ENCODE assay signal across 16 cellular contexts in the genomic region with DNA sequence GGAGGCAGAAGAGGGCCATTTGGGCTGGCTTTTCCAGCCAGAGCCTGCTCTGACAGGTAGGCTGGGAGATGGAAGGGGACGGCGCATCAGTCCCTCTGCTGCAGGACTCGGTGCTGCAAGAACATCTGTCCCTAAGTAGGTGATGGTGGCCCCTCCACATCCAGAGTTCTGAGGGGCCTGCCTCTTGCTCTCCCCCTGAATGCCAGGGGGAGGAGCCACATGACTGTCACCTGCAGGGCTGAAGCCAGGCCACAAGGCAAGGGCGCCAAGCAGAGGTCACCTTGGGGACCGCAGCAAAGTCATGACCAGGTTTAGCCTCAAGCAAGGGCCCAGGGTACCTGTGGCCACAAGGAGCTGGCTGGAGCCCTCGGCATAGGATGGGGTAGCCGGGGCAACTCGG.
DNase-seq lines count a peak whose midpoint lies in the region; ATAC-seq and TF ChIP-seq lines count a peak whose summit lies in the region.
"Had no signal": no experiment of that assay in that cellular context is flagged by ENCODE, and none has a peak within 500 bp of the region (broad histone marks: within the 10 kb centered on the region; RNA-seq: fewer than 3 reads in every experiment).

No MANE protein-coding gene starts in this region.

- H3F3A ChIP-seq in SU-DHL-6 (ENCODE audit: insufficient read depth): peaks cover 5% of the 10 kb centered on the region; the same call in 1 of the 2 replicates

- H3K4me2 ChIP-seq in SU-DHL-6 (ENCODE audit: low read depth, low read length, poor library complexity, severe bottlenecking): no peak overlapping the region

- H4K20me1 ChIP-seq in SU-DHL-6 (ENCODE audit: low read depth, low read length): no peaks in the 10 kb centered on the region; the same call in 1 of the 2 replicates

- no peaks in the 10 kb centered on the region for H3K27me3 Mint-ChIP-seq in activated T-helper 17 cell treated with anti-CD3 and anti-CD28 coated beads, Interleukin-2, amount 50 U/mL, for 72 hours
- H3K27me3 Mint-ChIP-seq in natural killer cell treated with Interleukin-12 subunit alpha and Interleukin-12 subunit beta and Interleukin-15 and Interleukin-18, amount 100 ng/mL, for 72 hours: no peaks in the 10 kb centered on the region
- H3K27me3 Mint-ChIP-seq: activated CD4-positive, alpha-beta T cell treated with anti-CD3 and anti-CD28 coated beads for 36 hours; activated naive CD8-positive, alpha-beta T cell treated with anti-CD3 and anti-CD28 coated beads, Interleukin-2, amount 50 U/mL, for 24 hours; stimulated activated naive CD8-positive, alpha-beta T cell treated with anti-CD3 and anti-CD28 coated beads, Interleukin-15, Interleukin-2, amounts not matched to agents 100 ng/mL and 50 ng/mL, for 24 hours had no signal

- H3K27ac Mint-ChIP-seq in activated T-helper 17 cell treated with anti-CD3 and anti-CD28 coated beads, Interleukin-2, amount 50 U/mL, for 72 hours: no peak overlapping the region
- no peak overlapping the region for H3K27ac Mint-ChIP-seq in natural killer cell treated with Interleukin-12 subunit alpha and Interleukin-12 subunit beta and Interleukin-15 and Interleukin-18, amount 100 ng/mL, for 72 hours
- H3K27ac Mint-ChIP-seq: activated CD4-positive, alpha-beta T cell treated with anti-CD3 and anti-CD28 coated beads for 36 hours; stimulated activated naive CD8-positive, alpha-beta T cell treated with anti-CD3 and anti-CD28 coated beads, Interleukin-15, Interleukin-2, amounts not matched to agents 100 ng/mL and 50 ng/mL, for 24 hours; T-helper 1 cell treated with Interleukin-12 subunit alpha and Interleukin-12 subunit beta and Interleukin-4 antibody, amounts not matched to agents 30 μg/mL and 1 μg/mL, for 36 hours had no signal

- intact Hi-C loops in left ventricle myocardium inferior (cut with micrococcal nuclease): no loop called here

- H3K4me3 Mint-ChIP-seq in activated T-helper 17 cell treated with anti-CD3 and anti-CD28 coated beads, Interleukin-2, amount 50 U/mL, for 72 hours: no peak overlapping the region
- H3K4me3 Mint-ChIP-seq in natural killer cell treated with Interleukin-12 subunit alpha and Interleukin-12 subunit beta and Interleukin-15 and Interleukin-18, amount 100 ng/mL, for 72 hours: no peak overlapping the region
- H3K4me3 Mint-ChIP-seq: activated CD4-positive, alpha-beta T cell treated with anti-CD3 and anti-CD28 coated beads for 36 hours; activated naive CD8-positive, alpha-beta T cell treated with anti-CD3 and anti-CD28 coated beads, Interleukin-2, amount 50 U/mL, for 24 hours; stimulated activated naive CD8-positive, alpha-beta T cell treated with anti-CD3 and anti-CD28 coated beads, Interleukin-15, Interleukin-2, amounts not matched to agents 100 ng/mL and 50 ng/mL, for 24 hours; T-helper 1 cell treated with Interleukin-12 subunit alpha and Interleukin-12 subunit beta and Interleukin-4 antibody, amounts not matched to agents 30 μg/mL and 1 μg/mL, for 36 hours had no signal

- H3K9ac ChIP-seq in SU-DHL-6 (ENCODE audit: low read length): no peak overlapping the region

- no peaks in the 10 kb centered on the region for H3K36me3 ChIP-seq in SU-DHL-6 (ENCODE audit: low read length)
- H3K36me3 ChIP-seq in left ventricle myocardium inferior: no peaks in the 10 kb centered on the region

- H3K4me3 ChIP-seq in SU-DHL-6 (ENCODE audit: insufficient read depth, low read length, poor library complexity, severe bottlenecking) (no peak overlapping the region), left ventricle myocardium inferior (no peak overlapping the region)

- no peak overlapping the region for H2AFZ ChIP-seq in SU-DHL-6 (ENCODE audit: low read depth, low read length, severe bottlenecking)

- H3K4me1 Mint-ChIP-seq in activated T-helper 17 cell treated with anti-CD3 and anti-CD28 coated beads, Interleukin-2, amount 50 U/mL, for 72 hours: peaks cover 61% of the 10 kb centered on the region
- peaks cover 68 to 81% of the 10 kb centered on the region in 2 donors for H3K4me1 Mint-ChIP-seq in natural killer cell treated with Interleukin-12 subunit alpha and Interleukin-12 subunit beta and Interleukin-15 and Interleukin-18, amount 100 ng/mL, for 72 hours (ENCODE audit: low read depth in 2 of 2)

- peaks cover 22% of the 10 kb centered on the region for H3K36me3 Mint-ChIP-seq in activated T-helper 17 cell treated with anti-CD3 and anti-CD28 coated beads, Interleukin-2, amount 50 U/mL, for 72 hours (ENCODE audit: low read depth)
- H3K36me3 Mint-ChIP-seq in natural killer cell treated with Interleukin-12 subunit alpha and Interleukin-12 subunit beta and Interleukin-15 and Interleukin-18, amount 100 ng/mL, for 72 hours: no peaks in the 10 kb centered on the region

- no peak for DNase-seq in left ventricle myocardium inferior
- DNase-seq in substantia nigra (lab: John Stamatoyannopoulos, UW): no peak
- DNase-seq in AG08395 (ENCODE audit: low spot score): no peak
- no peak for DNase-seq in natural killer cell treated with Interleukin-12 subunit alpha and Interleukin-12 subunit beta and Interleukin-15 and Interleukin-18, amount 100 ng/mL, for 72 hours (ENCODE audit: low spot score)
- DNase-seq: activated CD4-positive, alpha-beta T cell treated with anti-CD3 and anti-CD28 coated beads for 36 hours; activated naive CD8-positive, alpha-beta T cell treated with anti-CD3 and anti-CD28 coated beads, Interleukin-2, amount 50 U/mL, for 24 hours; activated T-cell treated with anti-CD3 and anti-CD28 coated beads, Interleukin-2, amount 50 U/mL, for 1 hour; cerebellar nuclear complex; NCI-H2081 treated with DMSO at 0.1 percent for 48 hours; NCI-H69; RPMI8226 had no signal

- H3K9me2 ChIP-seq in SU-DHL-6 (replicated peaks; ENCODE audit: insufficient read depth, low read length): no peaks in the 10 kb centered on the region

- H3K4me1 ChIP-seq in left ventricle myocardium inferior: peaks cover 100% of the 10 kb centered on the region

- peak; percentile 25; the same call in 2 of the 3 replicates for TF ChIP-seq CTCF in GM12872 (IDR thresholded peaks at IDR 0.05; ENCODE audit: insufficient read depth, low read depth, low read length)
- peak; percentile 13 for TF ChIP-seq CTCF in SU-DHL-6 (IDR thresholded peaks at IDR 0.05; ENCODE audit: insufficient read depth, low read length, poor library complexity, severe bottlenecking)
- TF ChIP-seq CTCF in left ventricle myocardium inferior (IDR thresholded peaks at IDR 0.05; ENCODE audit: borderline replicate concordance): no peak

- ATAC-seq in activated T-helper 17 cell treated with anti-CD3 and anti-CD28 coated beads, Interleukin-2, amount 50 U/mL, for 72 hours (replicated peaks): no peak
- no peak for ATAC-seq in natural killer cell treated with Interleukin-12 subunit alpha and Interleukin-12 subunit beta and Interleukin-15 and Interleukin-18, amount 100 ng/mL, for 72 hours
- ATAC-seq: activated CD4-positive, alpha-beta T cell treated with anti-CD3 and anti-CD28 coated beads for 36 hours; activated naive CD8-positive, alpha-beta T cell treated with anti-CD3 and anti-CD28 coated beads, Interleukin-2, amount 50 U/mL, for 24 hours had no signal

- H3K79me2 ChIP-seq in SU-DHL-6 (ENCODE audit: insufficient read depth, low read length): peaks cover 100% of the 10 kb centered on the region

- no peaks in the 10 kb centered on the region for H3K9me3 ChIP-seq in SU-DHL-6 (ENCODE audit: insufficient read depth, low read length)
- H3K9me3 ChIP-seq in left ventricle myocardium inferior (replicated peaks): no peaks in the 10 kb centered on the region

- no peaks in the 10 kb centered on the region for H3K9me3 Mint-ChIP-seq in activated T-helper 17 cell treated with anti-CD3 and anti-CD28 coated beads, Interleukin-2, amount 50 U/mL, for 72 hours
- no peaks in the 10 kb centered on the region for H3K9me3 Mint-ChIP-seq in natural killer cell treated with Interleukin-12 subunit alpha and Interleukin-12 subunit beta and Interleukin-15 and Interleukin-18, amount 100 ng/mL, for 72 hours
- H3K9me3 Mint-ChIP-seq: activated naive CD8-positive, alpha-beta T cell treated with anti-CD3 and anti-CD28 coated beads, Interleukin-2, amount 50 U/mL, for 24 hours; stimulated activated naive CD8-positive, alpha-beta T cell treated with anti-CD3 and anti-CD28 coated beads, Interleukin-15, Interleukin-2, amounts not matched to agents 100 ng/mL and 50 ng/mL, for 24 hours; T-helper 1 cell treated with Interleukin-12 subunit alpha and Interleukin-12 subunit beta and Interleukin-4 antibody, amounts not matched to agents 30 μg/mL and 1 μg/mL, for 36 hours had no signal

- no peaks in the 10 kb centered on the region for H3K27me3 ChIP-seq in SU-DHL-6 (ENCODE audit: low read length)
- H3K27me3 ChIP-seq in left ventricle myocardium inferior (ENCODE audit: low read depth): no peaks in the 10 kb centered on the region

- H3K27ac ChIP-seq in SU-DHL-6 (ENCODE audit: low read depth, low read length) (peak overlapping the region; percentile 20), left ventricle myocardium inferior (replicated peaks) (peak overlapping the region; percentile 86), substantia nigra (ENCODE audit: low read depth, low read length, poor library complexity, severe bottlenecking) (peak overlapping the region; percentile 98)

Comparison
In these comparisons a context has a peak if more than half of its experiments do, and no peak if none do; other contexts are left out.
1. H3K27ac ChIP-seq: peak in every context shown above with its lines; median percentile 98 in substantia nigra; 86 in left ventricle myocardium inferior; 20 in SU-DHL-6.